Comparison of ENCODE assay signal across 18 cellular contexts in genomic region chr10:115861455-115861854, GRCh38.
"Had no signal": no experiment of that assay in that cellular context is flagged by ENCODE, and none has a peak within 500 bp of the region (broad histone marks: within the 10 kb centered on the region; RNA-seq: fewer than 3 reads in every experiment).

No MANE protein-coding gene starts in this region.

- H3K27me3 ChIP-seq: brain microvascular endothelial cell, pancreas, tibial nerve, vagina had no signal

- H3K9me3 ChIP-seq: mucosa of descending colon, pancreas, vagina had no signal

- FAIRE-seq: pancreas had no signal

- H3K36me3 ChIP-seq: brain microvascular endothelial cell, pancreas, tibial nerve, vagina had no signal

- H3K4me3 ChIP-seq: mucosa of descending colon, pancreas, tibial nerve, vagina had no signal

- H3K27ac ChIP-seq: brain microvascular endothelial cell, pancreas, tibial nerve, vagina had no signal

- H3K4me1 ChIP-seq: pancreas, tibial nerve, vagina had no signal

- ATAC-seq: activated CD8-positive, alpha-beta T cell treated with anti-CD3 and anti-CD28 coated beads for 36 hours; activated naive CD4-positive, alpha-beta T cell treated with anti-CD3 and anti-CD28 coated beads, Interleukin-2, amount 50 U/mL, for 72 hours; left ventricle myocardium superior; mucosa of descending colon; naive thymus-derived CD4-positive, alpha-beta T cell; pancreas; stimulated activated naive B cell treated with anti-CD40 and anti-IgM and Interleukin-4, amounts not matched to agents 10 μg/mL and 1 μg/mL and 100 μg/mL, for 72 hours had no signal

- DNase-seq: activated B cell treated with CpG ODN at 0.5 μM for 24 hours; activated CD4-positive, alpha-beta T cell treated with anti-CD3 and anti-CD28 coated beads for 48 hours; activated CD8-positive, alpha-beta T cell treated with anti-CD3 and anti-CD28 coated beads for 36 hours; activated effector memory CD4-positive, alpha-beta T cell treated with anti-CD3 and anti-CD28 coated beads, Interleukin-2, amount 50 U/mL, for 16 hours; activated T-cell treated with anti-CD3 and anti-CD28 coated beads, Interleukin-2, amount 50 U/mL, for 48 hours; anterior cingulate cortex; cerebellar nuclear complex; effector memory CD4-positive, alpha-beta T cell; hippocampal formation; left ventricle myocardium superior; mucosa of descending colon; naive thymus-derived CD4-positive, alpha-beta T cell; pancreas; stimulated activated naive B cell treated with anti-CD40 and anti-IgM and Interleukin-4, amounts not matched to agents 10 μg/mL and 1 μg/mL and 100 μg/mL, for 72 hours had no signal
